Comparison of ENCODE assay signal across 8 cellular contexts in genomic region chr11:117178210-117179034, GRCh38. TPM values are rescaled to one million over a fixed set of nuclear protein-coding genes. Genes with fewer than 3 reads are reported as not detected.
DNase-seq lines count a peak whose midpoint lies in the region; ATAC-seq and TF ChIP-seq lines count a peak whose summit lies in the region.

SIDT2 (plus strand) TSS chr11:117178743; CDS start chr11:117179264, 521 bp downstream.

- intact Hi-C loops in PC-9 (cut with micrococcal nuclease; ENCODE audit: unreplicated experiment): loop anchor here (2.0 kb wide), 1 partner anchor 42 kb away; no protein-coding TSS in a partner anchor

- DNase-seq in DMS114 treated with DMSO at 0.1 percent for 48 hours (lab: John Stamatoyannopoulos, UW; ENCODE audit: unreplicated experiment) (peak; percentile 70), PC-9 (peak; percentile 85 to 87), epithelial cell of proximal tubule (ENCODE audit: low read depth) (peak; percentile 22), mucosa of gallbladder (ENCODE audit: low spot score) (peak; percentile 95)
- peak; percentile 91 for DNase-seq in Jurkat, Clone E6-1 (ENCODE audit: low read depth, low spot score)
- DNase-seq in activated T-cell treated with anti-CD3 and anti-CD28 coated beads, Interleukin-2, amount 50 U/mL, for 1 hour: peak; percentile 87
- DNase-seq in stimulated activated CD8-positive, alpha-beta memory T cell treated with anti-CD3 and anti-CD28 coated beads, Interleukin-4, amount 100 ng/mL, for 4 hours (ENCODE audit: low read depth in 2 of 2, low spot score in 1 of 2): peak; percentile 70 to 74

- peak within 1 kb of the TSS; percentile 99 for H3K4me2 ChIP-seq in PC-9

- BruUV-seq in PC-9 (replicated peaks; lab: Mats Ljungman, UMichigan): no TSS peak

- H3K27me3 ChIP-seq in PC-9 (ENCODE audit: insufficient read depth, low read depth): no peaks in the 10 kb centered on the region

- TF ChIP-seq CTCF in PC-9 (conservative IDR thresholded peaks at IDR 0.05): no peak
- no peak for TF ChIP-seq CTCF in epithelial cell of proximal tubule (conservative IDR thresholded peaks at IDR 0.05; ENCODE audit: low read depth, low read length)

- peaks cover 14% of the 10 kb centered on the region; the same call in 1 of the 2 replicates for H3F3A ChIP-seq in PC-9 (ENCODE audit: insufficient read depth, low read depth)

- H3K9me3 ChIP-seq in PC-9 (ENCODE audit: insufficient read depth, low read depth): no peaks in the 10 kb centered on the region

- peaks cover 19% of the 10 kb centered on the region for H3K4me1 ChIP-seq in PC-9 (replicated peaks; ENCODE audit: insufficient read depth)

- no peaks in the 10 kb centered on the region for H3K36me3 ChIP-seq in PC-9 (ENCODE audit: low read depth)

- no peak within 1 kb of the TSS for H3K27ac ChIP-seq in PC-9

- POLR2A ChIA-PET in PC-9 (lab: Charles Lee; ENCODE audit: unreplicated experiment): interaction anchor here (0.6 to 0.7 kb wide), 2 partner anchors 44 to 192 kb away, joined by 4 read pairs; no protein-coding TSS in a partner anchor

- CTCF ChIA-PET in PC-9 (lab: Charles Lee): interaction anchor here (0.6 to 1.5 kb wide), 3 partner anchors 21 to 70 kb away, joined by 3 to 11 read pairs (median 5); no protein-coding TSS in a partner anchor

- peak within 1 kb of the TSS; percentile 94 for H2AFZ ChIP-seq in PC-9

- peak; percentile 85 for ATAC-seq in GM21576 (IDR thresholded peaks at IDR 0.05; ENCODE audit: unreplicated experiment)

- no peaks in the 10 kb centered on the region for H4K20me1 ChIP-seq in PC-9 (ENCODE audit: insufficient read depth)

- peak within 1 kb of the TSS; percentile 64 for H3K4me3 ChIP-seq in Jurkat, Clone E6-1 (ENCODE audit: low read length)
- peak within 1 kb of the TSS; percentile 63 for H3K4me3 ChIP-seq in PC-9
- peak within 1 kb of the TSS; percentile 71 for H3K4me3 ChIP-seq in epithelial cell of proximal tubule (ENCODE audit: low read depth, low read length)

- H3K9me2 ChIP-seq in PC-9 (ENCODE audit: insufficient read depth): no peaks in the 10 kb centered on the region

- no peaks in the 10 kb centered on the region for H3K79me2 ChIP-seq in PC-9 (ENCODE audit: low read depth)

RNA-seq across cellular contexts. Expression of gene SIDT2, which starts in this region (rescaled TPM):
- polyA plus RNA-seq in Jurkat, Clone E6-1 (2012; ENCODE audit: insufficient read depth, insufficient read length): 26.6 TPM
- total RNA-seq in PC-9 (2021) (20.1 and 20.3 TPM in 2 replicates), epithelial cell of proximal tubule (7.1 and 12.2 TPM in 2 replicates), mucosa of gallbladder (72.9 TPM)

Comparison
In these comparisons a context has a peak if more than half of its experiments do, and no peak if none do; other contexts are left out.
1. DNase-seq: peak in every context shown above with its lines; median percentile 95 in mucosa of gallbladder; 91 in Jurkat, Clone E6-1; 87 in activated T-cell treated with anti-CD3 and anti-CD28 coated beads, Interleukin-2, amount 50 U/mL, for 1 hour; 86 in PC-9; 72 in stimulated activated CD8-positive, alpha-beta memory T cell treated with anti-CD3 and anti-CD28 coated beads, Interleukin-4, amount 100 ng/mL, for 4 hours; 70 in DMS114 treated with DMSO at 0.1 percent for 48 hours; 22 in epithelial cell of proximal tubule.